In the genomic region with DNA sequence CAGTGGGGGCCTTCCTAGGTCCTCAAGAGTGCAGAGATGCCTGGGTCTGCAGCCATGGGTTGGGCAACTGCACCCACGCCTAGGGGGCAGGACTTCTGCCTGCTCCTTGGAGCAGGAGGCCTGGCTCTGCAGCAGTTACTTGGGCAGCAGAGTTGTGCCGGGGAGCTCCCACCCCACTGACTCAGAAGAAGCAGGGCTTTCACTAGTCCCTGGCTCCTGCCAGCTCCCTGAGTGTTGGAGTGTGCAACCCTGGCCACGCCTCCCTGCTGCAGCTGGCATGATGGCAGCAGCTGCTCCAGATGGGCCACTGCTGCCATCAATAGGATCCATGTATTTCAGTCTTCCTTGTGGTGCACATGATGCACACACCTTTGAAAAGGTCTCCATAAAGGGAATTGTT, we compare ENCODE assay signal across 23 cellular contexts. TPM values are rescaled to one million over a fixed set of nuclear protein-coding genes. Genes with fewer than 3 reads are reported as not detected.
"Had no signal": no experiment of that assay in that cellular context is flagged by ENCODE, and none has a peak within 500 bp of the region (broad histone marks: within the 10 kb centered on the region; RNA-seq: fewer than 3 reads in every experiment).

No MANE protein-coding gene starts in this region.

- H3K9me3 Mint-ChIP-seq: memory B cell; natural killer cell treated with Interleukin-12 subunit alpha and Interleukin-12 subunit beta and Interleukin-15 and Interleukin-18, amount 100 ng/mL, for 72 hours; stimulated activated naive CD8-positive, alpha-beta T cell treated with anti-CD3 and anti-CD28 coated beads, Interleukin-15, amount 100 ng/mL, for 72 hours had no signal

- H3K27me3 ChIP-seq: colonic mucosa, left lung, right lobe of liver, testis, tibial nerve had no signal

- H3K4me1 Mint-ChIP-seq: stimulated activated naive B cell treated with anti-CD40 and anti-IgM and Interleukin-4, amounts not matched to agents 10 μg/mL and 1 μg/mL and 100 μg/mL, for 72 hours; stimulated activated naive CD8-positive, alpha-beta T cell treated with anti-CD3 and anti-CD28 coated beads, Interleukin-15, amount 100 ng/mL, for 72 hours had no signal

- H3K27me3 Mint-ChIP-seq: natural killer cell treated with Interleukin-12 subunit alpha and Interleukin-12 subunit beta and Interleukin-15 and Interleukin-18, amount 100 ng/mL, for 72 hours; stimulated activated naive CD8-positive, alpha-beta T cell treated with anti-CD3 and anti-CD28 coated beads, Interleukin-15, amount 100 ng/mL, for 72 hours had no signal

- H3K4me1 ChIP-seq: colonic mucosa, left lung, lower lobe of right lung, parathyroid adenoma, prostate gland, right lobe of liver, testis, tibial nerve had no signal

- H3K36me3 ChIP-seq: colonic mucosa, left lung, lower lobe of right lung, prostate gland, right lobe of liver, tibial nerve had no signal

- H3K36me3 Mint-ChIP-seq: memory B cell; natural killer cell treated with Interleukin-12 subunit alpha and Interleukin-12 subunit beta and Interleukin-15 and Interleukin-18, amount 100 ng/mL, for 72 hours; stimulated activated naive B cell treated with anti-CD40 and anti-IgM and Interleukin-4, amounts not matched to agents 10 μg/mL and 1 μg/mL and 100 μg/mL, for 72 hours had no signal

- H3K4me3 Mint-ChIP-seq: endodermal cell; memory B cell; natural killer cell treated with Interleukin-12 subunit alpha and Interleukin-12 subunit beta and Interleukin-15 and Interleukin-18, amount 100 ng/mL, for 72 hours; stimulated activated naive B cell treated with anti-CD40 and anti-IgM and Interleukin-4, amounts not matched to agents 10 μg/mL and 1 μg/mL and 100 μg/mL, for 72 hours; stimulated activated naive CD8-positive, alpha-beta T cell treated with anti-CD3 and anti-CD28 coated beads, Interleukin-15, amount 100 ng/mL, for 72 hours had no signal

- H3K9me3 ChIP-seq: colonic mucosa, lower lobe of right lung, prostate gland, right lobe of liver, testis, tibial nerve had no signal

- DNase-seq: colonic mucosa; effector CD4-positive, alpha-beta T cell; endodermal cell; islet precursor cell; lower lobe of right lung; midbrain; retina; right lobe of liver; stimulated activated CD4-positive, alpha-beta T cell treated with anti-CD3 and anti-CD28 coated beads, Interleukin-15, amount 100 ng/mL, for 24 hours; stimulated activated CD4-positive, alpha-beta T cell treated with anti-CD3 and anti-CD28 coated beads, Interleukin-1b, Interleukin-23, amount 100 ng/mL, for 48 hours; stimulated activated CD4-positive, alpha-beta T cell treated with anti-CD3 and anti-CD28 coated beads, Interleukin-4, amount 100 ng/mL, for 24 hours; stimulated activated naive B cell treated with anti-CD40 and anti-IgM and Interleukin-4, amounts not matched to agents 10 μg/mL and 1 μg/mL and 100 μg/mL, for 72 hours; stimulated activated naive CD8-positive, alpha-beta T cell treated with anti-CD3 and anti-CD28 coated beads, Interleukin-15, amount 100 ng/mL, for 72 hours; testis had no signal

- H3K27ac Mint-ChIP-seq: endodermal cell; memory B cell; natural killer cell treated with Interleukin-12 subunit alpha and Interleukin-12 subunit beta and Interleukin-15 and Interleukin-18, amount 100 ng/mL, for 72 hours; stimulated activated naive B cell treated with anti-CD40 and anti-IgM and Interleukin-4, amounts not matched to agents 10 μg/mL and 1 μg/mL and 100 μg/mL, for 72 hours; stimulated activated naive CD8-positive, alpha-beta T cell treated with anti-CD3 and anti-CD28 coated beads, Interleukin-15, amount 100 ng/mL, for 72 hours had no signal

- H3K27ac ChIP-seq: colonic mucosa, left lung, lower lobe of right lung, parathyroid adenoma, prostate gland, right lobe of liver, testis, tibial nerve had no signal

- H3K4me3 ChIP-seq: colonic mucosa, left lung, lower lobe of right lung, prostate gland, right lobe of liver, testis, tibial nerve had no signal

RNA-seq across cellular contexts. Expression of gene KCNH8, which starts 40.6 kb away (rescaled TPM):
- total RNA-seq: dermis microvascular lymphatic vessel endothelial cell; endothelial cell of umbilical vein; natural killer cell treated with Interleukin-12 subunit alpha and Interleukin-12 subunit beta and Interleukin-15 and Interleukin-18, amount 100 ng/mL, for 72 hours; right lobe of liver; subcutaneous adipose tissue had no signal
